ENCODE assay signal across 17 cellular contexts in genomic region chr12:89752331-89752730, GRCh38. TPM values are rescaled to one million over a fixed set of nuclear protein-coding genes. Genes with fewer than 3 reads are reported as not detected.
DNase-seq lines count a peak whose midpoint lies in the region; ATAC-seq, FAIRE-seq and TF ChIP-seq lines count a peak whose summit lies in the region.
"Had no signal": no experiment of that assay in that cellular context is flagged by ENCODE, and none has a peak within 500 bp of the region (broad histone marks: within the 10 kb centered on the region; RNA-seq: fewer than 3 reads in every experiment).

No MANE protein-coding gene starts in this region.

- H3K27ac Mint-ChIP-seq in activated CD4-positive, alpha-beta T cell treated with anti-CD3 and anti-CD28 coated beads, Interleukin-2, amount 10 ng/mL, durations not matched to agents 7 days and 5 days, result no peak overlapping the region

- TF ChIP-seq POLR2A in GM12892 (IDR thresholded peaks at IDR 0.05; ENCODE audit: low read depth, low read length), result no peak

- H3K27me3 Mint-ChIP-seq in activated CD4-positive, alpha-beta T cell treated with anti-CD3 and anti-CD28 coated beads, Interleukin-2, amount 10 ng/mL, durations not matched to agents 7 days and 5 days, result no peaks in the 10 kb centered on the region
- H3K27me3 Mint-ChIP-seq: CD4-positive, alpha-beta memory T cell had no signal

- POLR2A ChIA-PET in activated CD4-positive, alpha-beta T cell treated with anti-CD3 and anti-CD28 coated beads, Interleukin-2, amount 10 ng/mL, durations not matched to agents 7 days and 5 days (lab: Charles Lee), result interaction anchor here (1.1 kb wide), 1 partner anchor 710 kb away, joined by 3 read pairs; no protein-coding TSS in a partner anchor

- H3K4ac ChIP-seq in mesenchymal stem cell (ENCODE audit: low read depth in 1 of 2, low read length in 2 of 2), result no peak overlapping the region

- CTCF ChIA-PET in activated CD4-positive, alpha-beta T cell treated with anti-CD3 and anti-CD28 coated beads, Interleukin-2, amount 10 ng/mL, durations not matched to agents 7 days and 5 days (lab: Charles Lee), result no interaction called here

- H4K8ac ChIP-seq in mesenchymal stem cell (ENCODE audit: low read length), result peak overlapping the region; percentile 27

- H3K27me3 ChIP-seq in mesenchymal stem cell (ENCODE audit: control insufficient read depth in 1 of 2, insufficient read depth in 1 of 2, low read length in 2 of 2), result no peaks in the 10 kb centered on the region
- H3K27me3 ChIP-seq: ovary had no signal

- peaks cover 2% of the 10 kb centered on the region for H3K4me1 ChIP-seq in mesenchymal stem cell (ENCODE audit: control insufficient read depth, insufficient read depth, low read depth, low read length)
- H3K4me1 ChIP-seq: left ventricle myocardium inferior had no signal

- no peak overlapping the region for H3K14ac ChIP-seq in mesenchymal stem cell (ENCODE audit: low read length in 2 of 2)

- no peak for FAIRE-seq in GM12892 (lab: Jason Lieb, UNC)

- H2BK15ac ChIP-seq in mesenchymal stem cell (ENCODE audit: low read depth, poor library complexity, severe bottlenecking), result no peak overlapping the region

- H3K9me3 Mint-ChIP-seq in activated CD4-positive, alpha-beta T cell treated with anti-CD3 and anti-CD28 coated beads, Interleukin-2, amount 10 ng/mL, durations not matched to agents 7 days and 5 days, result peaks cover 4% of the 10 kb centered on the region

- DNase-seq in mesenchymal stem cell (no peak), GF-D8 (lab: John Stamatoyannopoulos, UW) (no peak), GM12892 (ENCODE audit: insufficient read length) (no peak), putamen (ENCODE audit: low spot score) (no peak)
- DNase-seq in activated CD4-positive, alpha-beta T cell treated with anti-CD3 and anti-CD28 coated beads, Interleukin-2, amount 10 ng/mL, durations not matched to agents 7 days and 5 days, result no peak
- DNase-seq: activated CD4-positive, CD25-positive, alpha-beta regulatory T cell treated with anti-CD3 and anti-CD28 coated beads, Interleukin-2, amount 50 U/mL, for 72 hours; activated T-cell treated with anti-CD3 and anti-CD28 coated beads, Interleukin-2, amount 50 U/mL, for 48 hours; CD4-positive, alpha-beta memory T cell; heart right ventricle; left ventricle myocardium inferior; NCI-H1694; ovary; stimulated activated naive CD4-positive, alpha-beta T cell had no signal

- no peaks in the 10 kb centered on the region for H3K36me3 ChIP-seq in mesenchymal stem cell (ENCODE audit: control insufficient read depth in 1 of 2, insufficient read depth in 2 of 2, low read depth in 1 of 2, low read length in 2 of 2)
- H3K36me3 ChIP-seq: heart right ventricle, left ventricle myocardium inferior, ovary had no signal

- ATAC-seq in GM18858 (IDR thresholded peaks at IDR 0.05; ENCODE audit: unreplicated experiment) (peak; percentile 33), GM21576 (IDR thresholded peaks at IDR 0.05; ENCODE audit: unreplicated experiment) (peak; percentile 36), HG03354 (IDR thresholded peaks at IDR 0.05; ENCODE audit: poor library complexity, severe bottlenecking, unreplicated experiment) (peak; percentile 48)
- ATAC-seq: heart right ventricle, SK-N-SH treated with all-trans-retinoic acid at 6 μM for 48 hours had no signal

- peaks cover 5% of the 10 kb centered on the region for H3K36me3 Mint-ChIP-seq in activated CD4-positive, alpha-beta T cell treated with anti-CD3 and anti-CD28 coated beads, Interleukin-2, amount 10 ng/mL, durations not matched to agents 7 days and 5 days (ENCODE audit: low read depth)
- H3K36me3 Mint-ChIP-seq: CD4-positive, alpha-beta memory T cell had no signal

- no peak overlapping the region for H3K4me2 ChIP-seq in mesenchymal stem cell (ENCODE audit: low read length, poor library complexity, severe bottlenecking)

- no peak overlapping the region for H2AK5ac ChIP-seq in mesenchymal stem cell (ENCODE audit: low read length, severe bottlenecking)

- peak overlapping the region in 1 of 2 experiments; percentile 17 for H2BK12ac ChIP-seq in mesenchymal stem cell (ENCODE audit: low read length in 2 of 2)

- no peak overlapping the region for H2BK120ac ChIP-seq in mesenchymal stem cell (ENCODE audit: low read depth, low read length)

- no peaks in the 10 kb centered on the region for H3K79me1 ChIP-seq in mesenchymal stem cell (replicated peaks; ENCODE audit: low read length, poor library complexity, severe bottlenecking)

- no peak overlapping the region for H3K27ac ChIP-seq in mesenchymal stem cell (ENCODE audit: low read length, poor library complexity, severe bottlenecking)
- H3K27ac ChIP-seq: heart right ventricle, left ventricle myocardium inferior, ovary had no signal

- no peak overlapping the region for H3K9ac ChIP-seq in mesenchymal stem cell (ENCODE audit: low read length)

- H3K18ac ChIP-seq in mesenchymal stem cell (ENCODE audit: low read depth in 1 of 2, low read length in 2 of 2), result no peak overlapping the region

- no peak overlapping the region for H4K91ac ChIP-seq in mesenchymal stem cell (ENCODE audit: low read length)

- no peak overlapping the region for H2BK5ac ChIP-seq in mesenchymal stem cell (ENCODE audit: low read depth, low read length, poor library complexity, severe bottlenecking)

- no peaks in the 10 kb centered on the region for H3K9me3 ChIP-seq in mesenchymal stem cell (ENCODE audit: control insufficient read depth, low read length)
- H3K9me3 ChIP-seq: ovary had no signal

- WGBS in mesenchymal stem cell, result 100% methylated on average over 1 of the region's 1 CpG

- H3K23ac ChIP-seq in mesenchymal stem cell (ENCODE audit: low read length in 2 of 2), result no peak overlapping the region

- H3K4me3 Mint-ChIP-seq in activated CD4-positive, alpha-beta T cell treated with anti-CD3 and anti-CD28 coated beads, Interleukin-2, amount 10 ng/mL, durations not matched to agents 7 days and 5 days, result no peak overlapping the region

- H3K4me1 Mint-ChIP-seq in activated CD4-positive, alpha-beta T cell treated with anti-CD3 and anti-CD28 coated beads, Interleukin-2, amount 10 ng/mL, durations not matched to agents 7 days and 5 days, result peaks cover 15% of the 10 kb centered on the region

- H2AFZ ChIP-seq in mesenchymal stem cell (ENCODE audit: low read depth, low read length), result no peak overlapping the region

- no peak overlapping the region for H3K4me3 ChIP-seq in mesenchymal stem cell (ENCODE audit: insufficient read depth in 1 of 2, low read depth in 1 of 2, low read length in 2 of 2)
- H3K4me3 ChIP-seq: heart right ventricle, left ventricle myocardium inferior, ovary had no signal

RNA-seq across cellular contexts. Expression of gene ATP2B1, which starts 43.7 kb away (rescaled TPM):
- polyA plus RNA-seq in mesenchymal stem cell (2013, experiment 1 of 2), result 39.7 TPM
- 42.6 TPM for polyA plus RNA-seq in mesenchymal stem cell (2013, experiment 2 of 2)
- polyA plus RNA-seq in GM12892 (2012; ENCODE audit: missing spikeins), result 23.3 TPM
- total RNA-seq in activated CD4-positive, alpha-beta T cell treated with anti-CD3 and anti-CD28 coated beads, Interleukin-2, amount 10 ng/mL, durations not matched to agents 7 days and 5 days, result 10 to 100 TPM; 24.2 to 26.6 TPM
